5 cellular contexts compared by ENCODE assay signal in the genomic region with DNA sequence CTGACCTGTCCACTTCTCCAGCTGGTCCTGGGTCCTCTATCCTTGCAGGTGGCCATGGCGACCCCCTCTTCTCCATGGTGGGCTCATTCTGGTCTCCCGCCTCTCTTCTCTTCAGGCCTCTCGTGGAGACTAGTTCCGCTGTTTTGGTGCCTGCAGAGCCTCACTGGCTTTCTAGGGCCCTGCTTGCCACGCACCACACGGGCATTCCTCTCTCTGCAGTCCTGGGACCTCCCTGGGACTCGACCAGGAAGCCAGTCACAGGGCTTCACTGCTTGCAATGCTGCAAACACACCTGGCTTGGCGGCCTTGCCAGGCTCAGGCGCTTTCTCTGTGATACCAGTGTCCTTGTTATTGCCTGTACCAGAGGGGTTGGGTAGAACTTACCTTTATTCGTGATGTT. TPM values are rescaled to one million over a fixed set of nuclear protein-coding genes. Genes with fewer than 3 reads are reported as not detected.
"Had no signal": no experiment of that assay in that cellular context is flagged by ENCODE, and none has a peak within 500 bp of the region (broad histone marks: within the 10 kb centered on the region; RNA-seq: fewer than 3 reads in every experiment).

No MANE protein-coding gene starts in this region.

- H3K9me3 Mint-ChIP-seq: GM23338, H9 had no signal

- H2AFZ ChIP-seq: GM23338 had no signal

- H3K4me3 ChIP-seq: GM23338 had no signal

- H3K4me3 Mint-ChIP-seq: GM23338, H9 had no signal

- H3K27ac Mint-ChIP-seq: GM23338, H9 had no signal

- DNase-seq: H9, HCEC 1CT, IMR-90 had no signal

- H3K4me2 ChIP-seq: GM23338 had no signal

- ATAC-seq: GM23338 had no signal

RNA-seq across cellular contexts. Expression of a gene that starts 9.1 kb away (rescaled TPM):
- total RNA-seq: GM23338, H1, IMR-90 had no signal
- polyA plus RNA-seq: GM23338, IMR-90 had no signal
